ENCODE assay signal across 31 cellular contexts in the genomic region with DNA sequence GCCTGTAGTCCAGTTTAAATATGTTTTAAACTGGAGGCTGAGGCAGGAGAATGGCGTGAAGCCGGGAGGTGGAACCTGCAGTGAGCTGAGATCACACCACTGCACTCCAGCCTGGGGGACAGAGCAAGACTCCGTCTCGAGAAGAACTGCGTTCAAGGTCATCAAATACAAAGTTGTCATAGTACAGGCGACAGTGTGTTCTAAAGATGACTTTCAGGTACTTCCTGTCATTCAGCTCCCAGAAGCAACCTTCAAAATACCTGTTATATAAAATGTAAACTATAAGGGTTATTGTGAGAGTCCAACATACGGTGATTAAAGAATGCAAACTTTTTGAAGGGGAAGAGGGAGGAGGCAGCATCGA. TPM values are rescaled to one million over a fixed set of nuclear protein-coding genes. Genes with fewer than 3 reads are reported as not detected.
DNase-seq lines count a peak whose midpoint lies in the region; ATAC-seq, FAIRE-seq and TF ChIP-seq lines count a peak whose summit lies in the region.
"Had no signal": no experiment of that assay in that cellular context is flagged by ENCODE, and none has a peak within 500 bp of the region (broad histone marks: within the 10 kb centered on the region; RNA-seq: fewer than 3 reads in every experiment).

No MANE protein-coding gene starts in this region.

- H3K27ac ChIP-seq in HepG2 (ENCODE audit: extremely low read length, insufficient read depth, low read length), result no peak overlapping the region
- no peak overlapping the region for H3K27ac ChIP-seq in right lobe of liver
- H3K27ac ChIP-seq in naive thymus-derived CD4-positive, alpha-beta T cell (ENCODE audit: low read depth, low read length), result peak overlapping the region; percentile 42
- H3K27ac ChIP-seq: 22Rv1, C4-2B, cardiac muscle cell, colonic mucosa had no signal

- POLR2A ChIA-PET in activated CD4-positive, alpha-beta T cell treated with anti-CD3 and anti-CD28 coated beads for 36 hours (lab: Charles Lee), result interaction anchor here (0.6 kb wide), 1 partner anchor 41 kb away, joined by 3 read pairs; no protein-coding TSS in a partner anchor
- POLR2A ChIA-PET in activated CD4-positive, alpha-beta T cell treated with anti-CD3 and anti-CD28 coated beads, Interleukin-2, amount 10 ng/mL, durations not matched to agents 7 days and 5 days (lab: Charles Lee), result no interaction called here
- POLR2A ChIA-PET in HepG2 (lab: Yijun Ruan, JAX), result no interaction called here
- POLR2A ChIA-PET in naive thymus-derived CD4-positive, alpha-beta T cell (lab: Charles Lee), result interaction anchor here (0.9 to 1.3 kb wide), 2 partner anchors 9 to 74 kb away, joined by 3 to 4 read pairs; partner anchors contain the start of gene MPP7

- TF ChIP-seq EP300 in HepG2 (IDR thresholded peaks at IDR 0.05; ENCODE audit: low read depth in 2 of 2, low read length in 2 of 2) (no peak), HepG2 (CRISPR knock-in tag; IDR thresholded peaks at IDR 0.05; ENCODE audit: borderline replicate concordance) (no peak)

- H3K79me2 ChIP-seq in HepG2 (ENCODE audit: insufficient read depth, low read length), result peaks cover 38% of the 10 kb centered on the region

- H3K4me1 ChIP-seq in HepG2 (ENCODE audit: insufficient read depth, low read length) (peaks cover 29% of the 10 kb centered on the region), right lobe of liver (no peaks in the 10 kb centered on the region)
- peaks cover 0 to 53% of the 10 kb centered on the region in 2 donors for H3K4me1 ChIP-seq in naive thymus-derived CD4-positive, alpha-beta T cell (ENCODE audit: control insufficient read depth in 2 of 2, insufficient read depth in 2 of 2, low read length in 2 of 2)
- H3K4me1 ChIP-seq: colonic mucosa had no signal

- H3K9me3 ChIP-seq in HepG2 (ENCODE audit: low read length), result no peaks in the 10 kb centered on the region
- H3K9me3 ChIP-seq in right lobe of liver, result no peaks in the 10 kb centered on the region
- no peaks in the 10 kb centered on the region for H3K9me3 ChIP-seq in naive thymus-derived CD4-positive, alpha-beta T cell (ENCODE audit: control insufficient read depth in 2 of 3, low read length in 3 of 3)
- H3K9me3 ChIP-seq: colonic mucosa, spleen, upper lobe of left lung had no signal

- H3K4me2 ChIP-seq in HepG2 (ENCODE audit: low read depth, low read length), result no peak overlapping the region

- no peaks in the 10 kb centered on the region for H3K27me3 Mint-ChIP-seq in activated CD4-positive, alpha-beta T cell treated with anti-CD3 and anti-CD28 coated beads for 36 hours
- no peaks in the 10 kb centered on the region for H3K27me3 Mint-ChIP-seq in activated CD4-positive, alpha-beta T cell treated with anti-CD3 and anti-CD28 coated beads, Interleukin-2, amount 10 ng/mL, durations not matched to agents 7 days and 5 days
- no peaks in the 10 kb centered on the region for H3K27me3 Mint-ChIP-seq in naive thymus-derived CD4-positive, alpha-beta T cell
- no peaks in the 10 kb centered on the region for H3K27me3 Mint-ChIP-seq in stimulated activated memory B cell treated with anti-CD40 and anti-IgM and Interleukin-4, amounts not matched to agents 10 μg/mL and 1 μg/mL and 100 μg/mL, for 72 hours
- H3K27me3 Mint-ChIP-seq: activated naive CD4-positive, alpha-beta T cell treated with anti-CD3 and anti-CD28 coated beads, Interleukin-2, amount 10 ng/mL, durations not matched to agents 7 days and 5 days had no signal

- no peaks in the 10 kb centered on the region for H3K27me3 ChIP-seq in HepG2 (ENCODE audit: control insufficient read depth in 1 of 2, insufficient read depth in 2 of 2, low read length in 2 of 2)
- H3K27me3 ChIP-seq in right lobe of liver, result no peaks in the 10 kb centered on the region
- H3K27me3 ChIP-seq in naive thymus-derived CD4-positive, alpha-beta T cell (ENCODE audit: control insufficient read depth in 2 of 2, insufficient read depth in 2 of 2, low read length in 2 of 2), result no peaks in the 10 kb centered on the region
- H3K27me3 ChIP-seq: cardiac muscle cell, colonic mucosa, spleen, upper lobe of left lung had no signal

- TF ChIP-seq POLR2A in HepG2 (IDR thresholded peaks at IDR 0.05; ENCODE audit: insufficient read depth in 1 of 2, low read depth in 2 of 2, low read length in 2 of 2), result no peak
- no peak for TF ChIP-seq POLR2A in right lobe of liver (IDR thresholded peaks at IDR 0.05)

- H3K9me3 Mint-ChIP-seq in activated CD4-positive, alpha-beta T cell treated with anti-CD3 and anti-CD28 coated beads for 36 hours (ENCODE audit: low read depth), result no peaks in the 10 kb centered on the region
- H3K9me3 Mint-ChIP-seq in activated CD4-positive, alpha-beta T cell treated with anti-CD3 and anti-CD28 coated beads, Interleukin-2, amount 10 ng/mL, durations not matched to agents 7 days and 5 days, result no peaks in the 10 kb centered on the region
- H3K9me3 Mint-ChIP-seq in naive thymus-derived CD4-positive, alpha-beta T cell, result no peaks in the 10 kb centered on the region
- no peaks in the 10 kb centered on the region for H3K9me3 Mint-ChIP-seq in stimulated activated memory B cell treated with anti-CD40 and anti-IgM and Interleukin-4, amounts not matched to agents 10 μg/mL and 1 μg/mL and 100 μg/mL, for 72 hours
- H3K9me3 Mint-ChIP-seq: activated naive CD4-positive, alpha-beta T cell treated with anti-CD3 and anti-CD28 coated beads, Interleukin-2, amount 10 ng/mL, durations not matched to agents 7 days and 5 days had no signal

- no peaks in the 10 kb centered on the region for H4K20me1 ChIP-seq in HepG2 (ENCODE audit: insufficient read depth, low read length)

- peaks cover 67% of the 10 kb centered on the region for H3K4me1 Mint-ChIP-seq in activated CD4-positive, alpha-beta T cell treated with anti-CD3 and anti-CD28 coated beads for 36 hours
- peaks cover 42% of the 10 kb centered on the region for H3K4me1 Mint-ChIP-seq in activated CD4-positive, alpha-beta T cell treated with anti-CD3 and anti-CD28 coated beads, Interleukin-2, amount 10 ng/mL, durations not matched to agents 7 days and 5 days
- peaks cover 7 to 94% (median 83%) of the 10 kb centered on the region in 7 donors for H3K4me1 Mint-ChIP-seq in naive thymus-derived CD4-positive, alpha-beta T cell
- peaks cover 14% of the 10 kb centered on the region for H3K4me1 Mint-ChIP-seq in stimulated activated memory B cell treated with anti-CD40 and anti-IgM and Interleukin-4, amounts not matched to agents 10 μg/mL and 1 μg/mL and 100 μg/mL, for 72 hours

- no peak for FAIRE-seq in HepG2 (lab: Jason Lieb, UNC)
- FAIRE-seq: astrocyte had no signal

- H3K36me3 Mint-ChIP-seq in activated CD4-positive, alpha-beta T cell treated with anti-CD3 and anti-CD28 coated beads for 36 hours (ENCODE audit: low read depth), result no peaks in the 10 kb centered on the region
- H3K36me3 Mint-ChIP-seq in activated CD4-positive, alpha-beta T cell treated with anti-CD3 and anti-CD28 coated beads, Interleukin-2, amount 10 ng/mL, durations not matched to agents 7 days and 5 days (ENCODE audit: low read depth), result peaks cover 1% of the 10 kb centered on the region
- peaks cover 0 to 7% (median 0%) of the 10 kb centered on the region in 5 donors for H3K36me3 Mint-ChIP-seq in naive thymus-derived CD4-positive, alpha-beta T cell
- H3K36me3 Mint-ChIP-seq in stimulated activated memory B cell treated with anti-CD40 and anti-IgM and Interleukin-4, amounts not matched to agents 10 μg/mL and 1 μg/mL and 100 μg/mL, for 72 hours, result no peaks in the 10 kb centered on the region

- intact Hi-C loops in activated CD4-positive, alpha-beta T cell treated with anti-CD3 and anti-CD28 coated beads for 36 hours (cut with DNase I, micrococcal nuclease), result loop anchor here in 1 of 2 experiments (10.0 kb wide), 1 partner anchor 1139 kb away; the partner anchor contains the start of genes MASTL and YME1L1
- intact Hi-C loops in HepG2 (cut with micrococcal nuclease; ENCODE audit: unreplicated experiment), result no loop called here
- intact Hi-C loops in right lobe of liver (cut with DNase I), result no loop called here
- intact Hi-C loops in naive thymus-derived CD4-positive, alpha-beta T cell (cut with micrococcal nuclease), result loop anchor here in 1 of 2 donors (2.0 kb wide), 1 partner anchor 21 kb away; no protein-coding TSS in a partner anchor

- H3K4me3 ChIP-seq in HepG2 (replicated peaks in 1 of 3; ENCODE audit: insufficient read depth in 1 of 3, low read depth in 2 of 3, low read length in 3 of 3) (no peak overlapping the region), right lobe of liver (no peak overlapping the region)
- no peak overlapping the region for H3K4me3 ChIP-seq in naive thymus-derived CD4-positive, alpha-beta T cell (ENCODE audit: low read length)
- H3K4me3 ChIP-seq: cardiac muscle cell, colonic mucosa, spleen, upper lobe of left lung had no signal

- in situ Hi-C loops in HepG2 (cut with HindIII; ENCODE audit: extremely low pct_ligation_motif_present, low pct_unique_long_range_greater_than_20kb), result no loop called here

- no peaks in the 10 kb centered on the region for H3K36me3 ChIP-seq in HepG2 (replicated peaks in 1 of 2; ENCODE audit: control insufficient read depth in 1 of 2, insufficient read depth in 2 of 2, low read length in 2 of 2)
- H3K36me3 ChIP-seq in right lobe of liver, result no peaks in the 10 kb centered on the region
- H3K36me3 ChIP-seq in naive thymus-derived CD4-positive, alpha-beta T cell (ENCODE audit: control insufficient read depth in 2 of 3, insufficient read depth in 3 of 3, low read length in 3 of 3), result no peaks in the 10 kb centered on the region
- H3K36me3 ChIP-seq: cardiac muscle cell, colonic mucosa, spleen, upper lobe of left lung had no signal

- WGBS in HepG2 (ENCODE audit: low lambda C conversion rate), result 69% methylated on average over 8 of the region's 8 CpGs
- WGBS in right lobe of liver (ENCODE audit: insufficient coverage, low coverage, low lambda C conversion rate, missing lambda C conversion rate), result 76% methylated on average over 6 of the region's 8 CpGs

- TF ChIP-seq CTCF in HepG2 (CRISPR knock-in tag; IDR thresholded peaks at IDR 0.05), result no peak
- no peak for TF ChIP-seq CTCF in right lobe of liver (IDR thresholded peaks at IDR 0.05)

- DNase-seq in activated CD4-positive, alpha-beta T cell treated with anti-CD3 and anti-CD28 coated beads for 36 hours, result peak; percentile 26
- no peak for DNase-seq in activated CD4-positive, alpha-beta T cell treated with anti-CD3 and anti-CD28 coated beads, Interleukin-2, amount 10 ng/mL, durations not matched to agents 7 days and 5 days
- no peak for DNase-seq in HepG2 (ENCODE audit: low spot score)
- no peak for DNase-seq in right lobe of liver
- DNase-seq in naive thymus-derived CD4-positive, alpha-beta T cell, result peak in 4 of 9 donors; percentile 13 to 39 (median 29)
- DNase-seq in GF-D8 (lab: John Stamatoyannopoulos, UW), result no peak
- DNase-seq: activated naive CD4-positive, alpha-beta T cell treated with anti-CD3 and anti-CD28 coated beads, Interleukin-2, amount 10 ng/mL, durations not matched to agents 7 days and 5 days; activated T-cell treated with anti-CD3 and anti-CD28 coated beads, Interleukin-2, amount 50 U/mL, for 48 hours; colonic mucosa; DND-41; effector memory CD4-positive, alpha-beta T cell; head of caudate nucleus; islet precursor cell; Kasumi-1; MV-4-11; NCI-H1436; NCI-H226; NCI-H69; posterior cingulate gyrus; right cardiac atrium; SHP77 treated with DMSO at 0.1 percent for 48 hours; spleen; stimulated activated CD4-positive, alpha-beta T cell treated with anti-CD3 and anti-CD28 coated beads, Interleukin-2, amount 100 ng/mL, for 24 hours had no signal

- BruUV-seq in HepG2 (replicated peaks; lab: Mats Ljungman, UMichigan), result no TSS peak

- H3K9ac ChIP-seq in HepG2 (ENCODE audit: insufficient read depth, low read depth, low read length), result no peak overlapping the region

- H3K4me3 Mint-ChIP-seq in activated CD4-positive, alpha-beta T cell treated with anti-CD3 and anti-CD28 coated beads for 36 hours, result peak overlapping the region; percentile 3
- no peak overlapping the region for H3K4me3 Mint-ChIP-seq in activated CD4-positive, alpha-beta T cell treated with anti-CD3 and anti-CD28 coated beads, Interleukin-2, amount 10 ng/mL, durations not matched to agents 7 days and 5 days
- H3K4me3 Mint-ChIP-seq in naive thymus-derived CD4-positive, alpha-beta T cell, result peak overlapping the region in 9 of 10 donors; percentile 36 to 76 (median 64)
- H3K4me3 Mint-ChIP-seq in stimulated activated memory B cell treated with anti-CD40 and anti-IgM and Interleukin-4, amounts not matched to agents 10 μg/mL and 1 μg/mL and 100 μg/mL, for 72 hours, result no peak overlapping the region
- H3K4me3 Mint-ChIP-seq: activated naive CD4-positive, alpha-beta T cell treated with anti-CD3 and anti-CD28 coated beads, Interleukin-2, amount 10 ng/mL, durations not matched to agents 7 days and 5 days had no signal

- no peak overlapping the region for H2AFZ ChIP-seq in HepG2 (ENCODE audit: low read length)

- peak; percentile 24 for ATAC-seq in activated CD4-positive, alpha-beta T cell treated with anti-CD3 and anti-CD28 coated beads for 36 hours
- ATAC-seq in HepG2 (no peak), right lobe of liver (no peak), GM18861 (IDR thresholded peaks at IDR 0.05; ENCODE audit: unreplicated experiment) (no peak)
- ATAC-seq in naive thymus-derived CD4-positive, alpha-beta T cell, result peak; percentile 56
- ATAC-seq in stimulated activated memory B cell treated with anti-CD40 and anti-IgM and Interleukin-4, amounts not matched to agents 10 μg/mL and 1 μg/mL and 100 μg/mL, for 72 hours, result no peak
- ATAC-seq: Panc1, right cardiac atrium had no signal

- H3K27ac Mint-ChIP-seq in activated CD4-positive, alpha-beta T cell treated with anti-CD3 and anti-CD28 coated beads for 36 hours, result peak overlapping the region; percentile 61
- H3K27ac Mint-ChIP-seq in activated CD4-positive, alpha-beta T cell treated with anti-CD3 and anti-CD28 coated beads, Interleukin-2, amount 10 ng/mL, durations not matched to agents 7 days and 5 days, result no peak overlapping the region
- peak overlapping the region in 8 of 9 donors; percentile 79 to 97 (median 86) for H3K27ac Mint-ChIP-seq in naive thymus-derived CD4-positive, alpha-beta T cell
- H3K27ac Mint-ChIP-seq in stimulated activated memory B cell treated with anti-CD40 and anti-IgM and Interleukin-4, amounts not matched to agents 10 μg/mL and 1 μg/mL and 100 μg/mL, for 72 hours, result no peak overlapping the region
- H3K27ac Mint-ChIP-seq: activated naive CD4-positive, alpha-beta T cell treated with anti-CD3 and anti-CD28 coated beads, Interleukin-2, amount 10 ng/mL, durations not matched to agents 7 days and 5 days had no signal

- no peak for TF ChIP-seq RAD21 in HepG2 (CRISPR knock-in tag; IDR thresholded peaks at IDR 0.05)

- CTCF ChIA-PET in activated CD4-positive, alpha-beta T cell treated with anti-CD3 and anti-CD28 coated beads for 36 hours (lab: Charles Lee), result interaction anchor here (0.6 to 2.5 kb wide), 4 partner anchors 9 to 100 kb away, joined by 3 to 13 read pairs (median 3); partner anchors contain the start of gene MPP7
- CTCF ChIA-PET in activated CD4-positive, alpha-beta T cell treated with anti-CD3 and anti-CD28 coated beads, Interleukin-2, amount 10 ng/mL, durations not matched to agents 7 days and 5 days (lab: Charles Lee), result no interaction called here
- CTCF ChIA-PET in HepG2 (lab: Yijun Ruan, JAX; ENCODE audit: low intra/inter-chr PET ratio, low total read pairs), result no interaction called here
- CTCF ChIA-PET in naive thymus-derived CD4-positive, alpha-beta T cell (lab: Charles Lee), result interaction anchor here (0.6 to 12.2 kb wide), 2 partner anchors 43 to 89 kb away, joined by 3 to 210 read pairs; no protein-coding TSS in a partner anchor

RNA-seq across cellular contexts. Expression of gene MPP7, which starts 8.7 kb away (rescaled TPM):
- total RNA-seq in activated CD4-positive, alpha-beta T cell treated with anti-CD3 and anti-CD28 coated beads for 36 hours, result 10 to 100 TPM; 10.9 to 11.0 TPM
- total RNA-seq in activated CD4-positive, alpha-beta T cell treated with anti-CD3 and anti-CD28 coated beads, Interleukin-2, amount 10 ng/mL, durations not matched to agents 7 days and 5 days, result 10 to 100 TPM; 18.7 to 20.2 TPM
- 16.4 and 23.8 TPM in 2 replicates for total RNA-seq in HepG2 (2016; rRNA removed; fragmentation: Illumina TruSeq; extraction: Trizol)
- total RNA-seq in HepG2 (2016; cell fraction: cytosol; rRNA removed; fragmentation: Illumina TruSeq; extraction: Trizol; ENCODE audit: low read depth), result 4.7 and 4.9 TPM in 2 replicates
- total RNA-seq in HepG2 (2016; cell fraction: insoluble cytoplasmic fraction; rRNA removed; fragmentation: Illumina TruSeq; extraction: Trizol), result 15.7 and 24.1 TPM in 2 replicates
- total RNA-seq in HepG2 (2016; cell fraction: membrane; rRNA removed; fragmentation: Illumina TruSeq; extraction: Trizol), result 13.2 and 13.5 TPM in 2 replicates
- 13.9 and 16.9 TPM in 2 replicates for total RNA-seq in HepG2 (2016; cell fraction: nucleus; rRNA removed; fragmentation: Illumina TruSeq; extraction: Trizol)
- polyA plus RNA-seq in HepG2 (2011; rRNA removed), result 6.8 and 7.0 TPM in 2 replicates
- polyA plus RNA-seq in HepG2 (2011; cell fraction: cytosol; rRNA removed), result 4.1 and 4.3 TPM in 2 replicates
- 3.2 and 3.9 TPM in 2 replicates for polyA plus RNA-seq in HepG2 (2011; cell fraction: nucleus; rRNA removed)
- polyA plus RNA-seq in HepG2 (2012), result 4.3 and 5.3 TPM in 2 replicates
- polyA plus RNA-seq in HepG2 (2016; cell fraction: cytosol; fragmentation: Illumina TruSeq; extraction: Trizol; ENCODE audit: low read depth), result 1.6 and 1.8 TPM in 2 replicates
- polyA plus RNA-seq in HepG2 (2016; cell fraction: insoluble cytoplasmic fraction; fragmentation: Illumina TruSeq; extraction: Trizol; ENCODE audit: low read depth), result 14.2 and 15.0 TPM in 2 replicates
- 4.8 and 5.4 TPM in 2 replicates for polyA plus RNA-seq in HepG2 (2016; cell fraction: membrane; fragmentation: Illumina TruSeq; extraction: Trizol; ENCODE audit: low read depth)
- polyA plus RNA-seq in HepG2 (2016; cell fraction: nucleus; fragmentation: Illumina TruSeq; extraction: Trizol; ENCODE audit: insufficient read depth, low read depth), result 8.0 and 8.2 TPM in 2 replicates
- 10.8 and 31.2 TPM in 2 replicates for polyA minus RNA-seq in HepG2 (2011; rRNA and poly(A)+ RNA removed; ENCODE audit: low replicate concordance)
- 12.3 and 12.6 TPM in 2 replicates for polyA minus RNA-seq in HepG2 (2011; cell fraction: cytosol; rRNA and poly(A)+ RNA removed)
- polyA minus RNA-seq in HepG2 (2011; cell fraction: nucleus; rRNA and poly(A)+ RNA removed), result 17.6 and 21.8 TPM in 2 replicates
- total RNA-seq in right lobe of liver, result 1 to 10 TPM; 1.9 to 4.2 (median 2.2) TPM
- 10 to 100 TPM in 4 of 5 experiments, 1 to 10 TPM in 1; 9.7 to 44.7 (median 36.1) TPM for total RNA-seq in naive thymus-derived CD4-positive, alpha-beta T cell
- 10 to 100 TPM; 43.3 to 46.8 TPM for polyA plus RNA-seq in naive thymus-derived CD4-positive, alpha-beta T cell

Comparison
In these comparisons a context has a peak if more than half of its experiments do, and no peak if none do; other contexts are left out.
1. H3K27ac Mint-ChIP-seq: peak in activated CD4-positive, alpha-beta T cell treated with anti-CD3 and anti-CD28 coated beads for 36 hours (single experiment) and naive thymus-derived CD4-positive, alpha-beta T cell (8 of 9); none in activated CD4-positive, alpha-beta T cell treated with anti-CD3 and anti-CD28 coated beads, Interleukin-2, amount 10 ng/mL, durations not matched to agents 7 days and 5 days (single experiment) and stimulated activated memory B cell treated with anti-CD40 and anti-IgM and Interleukin-4, amounts not matched to agents 10 μg/mL and 1 μg/mL and 100 μg/mL, for 72 hours (single experiment).
2. H3K4me3 Mint-ChIP-seq: peak in activated CD4-positive, alpha-beta T cell treated with anti-CD3 and anti-CD28 coated beads for 36 hours (single experiment) and naive thymus-derived CD4-positive, alpha-beta T cell (9 of 10); none in activated CD4-positive, alpha-beta T cell treated with anti-CD3 and anti-CD28 coated beads, Interleukin-2, amount 10 ng/mL, durations not matched to agents 7 days and 5 days (single experiment) and stimulated activated memory B cell treated with anti-CD40 and anti-IgM and Interleukin-4, amounts not matched to agents 10 μg/mL and 1 μg/mL and 100 μg/mL, for 72 hours (single experiment).
3. CTCF ChIA-PET loops: an anchor here in activated CD4-positive, alpha-beta T cell treated with anti-CD3 and anti-CD28 coated beads for 36 hours (0.6 to 2.5 kb wide) and naive thymus-derived CD4-positive, alpha-beta T cell (0.6 to 12.2 kb wide); none called in activated CD4-positive, alpha-beta T cell treated with anti-CD3 and anti-CD28 coated beads, Interleukin-2, amount 10 ng/mL, durations not matched to agents 7 days and 5 days and HepG2.
4. POLR2A ChIA-PET loops: an anchor here in activated CD4-positive, alpha-beta T cell treated with anti-CD3 and anti-CD28 coated beads for 36 hours (0.6 kb wide) and naive thymus-derived CD4-positive, alpha-beta T cell (0.9 to 1.3 kb wide); none called in activated CD4-positive, alpha-beta T cell treated with anti-CD3 and anti-CD28 coated beads, Interleukin-2, amount 10 ng/mL, durations not matched to agents 7 days and 5 days and HepG2.
5. ATAC-seq: peak in activated CD4-positive, alpha-beta T cell treated with anti-CD3 and anti-CD28 coated beads for 36 hours (single experiment) and naive thymus-derived CD4-positive, alpha-beta T cell (single experiment); none in HepG2 (single experiment), right lobe of liver (0 of 4), stimulated activated memory B cell treated with anti-CD40 and anti-IgM and Interleukin-4, amounts not matched to agents 10 μg/mL and 1 μg/mL and 100 μg/mL, for 72 hours (single experiment) and GM18861 (single experiment).